8 cellular contexts compared by ENCODE assay signal in the genomic region with DNA sequence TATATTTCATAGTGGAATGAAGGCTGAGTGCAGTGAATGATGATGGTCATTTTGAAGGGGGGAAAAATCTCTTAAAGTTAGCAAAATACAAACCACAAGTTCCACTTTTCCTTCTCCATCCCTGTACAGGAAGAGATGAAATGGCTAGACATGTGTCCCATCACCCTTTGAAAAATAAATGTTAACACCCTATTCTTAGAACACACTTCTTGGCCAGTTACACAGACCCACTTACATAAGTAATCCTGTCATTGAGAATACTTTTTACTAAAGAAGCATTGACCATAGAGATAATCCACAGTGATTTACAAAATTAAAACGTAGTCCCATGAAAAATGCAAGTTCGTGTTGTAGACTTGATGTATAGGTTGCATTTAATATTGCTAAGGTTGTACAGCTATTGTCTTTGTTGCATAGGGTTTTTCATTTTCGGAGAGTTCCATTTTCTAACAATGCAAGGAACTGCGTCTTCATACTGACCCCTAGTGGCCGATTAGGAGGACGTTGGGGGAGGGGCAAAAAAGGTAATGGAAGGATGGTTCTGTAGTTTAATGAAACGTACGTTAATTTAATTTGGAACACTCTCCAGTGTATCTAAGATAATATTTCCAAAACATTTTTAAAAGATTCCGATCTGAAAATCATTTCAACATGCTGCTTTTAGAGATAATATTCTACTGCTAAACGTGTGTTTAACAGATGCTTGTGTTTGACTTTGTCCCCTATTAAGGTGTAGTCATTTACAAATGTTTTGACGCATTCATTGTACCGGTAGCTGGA.
A peak's percentile ranks its signal among the peaks of the same experiment; 100 is the strongest.
DNase-seq lines count a peak whose midpoint lies in the region; ATAC-seq and TF ChIP-seq lines count a peak whose summit lies in the region.

No MANE protein-coding gene starts in this region.

- no peak overlapping the region for H2AFZ ChIP-seq in OCI-LY3 (ENCODE audit: low read depth, low read length)

- DNase-seq in HPDE6-E6E7 (ENCODE audit: extremely low spot score) (peak; percentile 1), activated T-cell treated with anti-CD3 and anti-CD28 coated beads for 1 hour (ENCODE audit: low read depth) (peak; percentile 63), erythroblast (lab: John Stamatoyannopoulos, UW) (peak; percentile 70 to 83)
- peak; percentile 69 for DNase-seq in natural killer cell treated with Interleukin-12 subunit alpha and Interleukin-12 subunit beta and Interleukin-15 and Interleukin-18, amount 100 ng/mL, for 72 hours (ENCODE audit: low spot score)
- peak; percentile 15 to 86 (median 62) for DNase-seq in stimulated activated naive CD4-positive, alpha-beta T cell (lab: John Stamatoyannopoulos, UW)

- H3K27ac ChIP-seq in OCI-LY3 (ENCODE audit: low read length): no peak overlapping the region

- no peak for TF ChIP-seq POLR2A in erythroblast (IDR thresholded peaks at IDR 0.05; ENCODE audit: low read length)

- no peaks in the 10 kb centered on the region for H3K79me2 ChIP-seq in OCI-LY3 (ENCODE audit: low read length)

- H4K20me1 ChIP-seq in OCI-LY3 (ENCODE audit: insufficient read depth, low read length): no peaks in the 10 kb centered on the region

- H3K4me3 Mint-ChIP-seq in natural killer cell treated with Interleukin-12 subunit alpha and Interleukin-12 subunit beta and Interleukin-15 and Interleukin-18, amount 100 ng/mL, for 72 hours: no peak overlapping the region

- H3K4me3 ChIP-seq in GM12875 (ENCODE audit: low read depth, low read length) (no peak overlapping the region), OCI-LY3 (ENCODE audit: low read length) (peak overlapping the region; percentile 40)

- H3K4me1 ChIP-seq in OCI-LY3 (ENCODE audit: low read length): peaks cover 23% of the 10 kb centered on the region

- no peaks in the 10 kb centered on the region for H3K9me3 ChIP-seq in OCI-LY3 (ENCODE audit: insufficient read depth, low read length)

- H3K27ac Mint-ChIP-seq in natural killer cell treated with Interleukin-12 subunit alpha and Interleukin-12 subunit beta and Interleukin-15 and Interleukin-18, amount 100 ng/mL, for 72 hours: no peak overlapping the region

- H3K27me3 ChIP-seq in OCI-LY3 (ENCODE audit: low read depth, low read length): no peaks in the 10 kb centered on the region

- peak; percentile 73 for ATAC-seq in natural killer cell treated with Interleukin-12 subunit alpha and Interleukin-12 subunit beta and Interleukin-15 and Interleukin-18, amount 100 ng/mL, for 72 hours
- ATAC-seq in HG02623 (IDR thresholded peaks at IDR 0.05; ENCODE audit: unreplicated experiment): no peak

- no peaks in the 10 kb centered on the region for H3K9me3 Mint-ChIP-seq in natural killer cell treated with Interleukin-12 subunit alpha and Interleukin-12 subunit beta and Interleukin-15 and Interleukin-18, amount 100 ng/mL, for 72 hours

- H3K4me1 Mint-ChIP-seq in natural killer cell treated with Interleukin-12 subunit alpha and Interleukin-12 subunit beta and Interleukin-15 and Interleukin-18, amount 100 ng/mL, for 72 hours (ENCODE audit: low read depth in 2 of 2): peaks cover 5 to 8% of the 10 kb centered on the region in 2 donors

- H3K27me3 Mint-ChIP-seq in natural killer cell treated with Interleukin-12 subunit alpha and Interleukin-12 subunit beta and Interleukin-15 and Interleukin-18, amount 100 ng/mL, for 72 hours: peaks cover 10 to 19% of the 10 kb centered on the region in 2 donors

- TF ChIP-seq CTCF in GM12875 (IDR thresholded peaks at IDR 0.05; ENCODE audit: borderline replicate concordance, insufficient read depth, low read depth, low read length) (peak; percentile 64), OCI-LY3 (IDR thresholded peaks at IDR 0.05; ENCODE audit: low read depth, low read length) (peak; percentile 80)

- no peak overlapping the region for H3K9ac ChIP-seq in OCI-LY3 (ENCODE audit: low read length)

- H3K36me3 ChIP-seq in OCI-LY3 (replicated peaks; ENCODE audit: low read depth, low read length): no peaks in the 10 kb centered on the region

- peak overlapping the region; percentile 52 for H3K4me2 ChIP-seq in OCI-LY3 (ENCODE audit: low read length)

- no peaks in the 10 kb centered on the region for H3K36me3 Mint-ChIP-seq in natural killer cell treated with Interleukin-12 subunit alpha and Interleukin-12 subunit beta and Interleukin-15 and Interleukin-18, amount 100 ng/mL, for 72 hours

Comparison
In these comparisons a context has a peak if more than half of its experiments do, and no peak if none do; other contexts are left out.
1. DNase-seq: peak in every context shown above with its lines; median percentile 76 in erythroblast; 69 in natural killer cell treated with Interleukin-12 subunit alpha and Interleukin-12 subunit beta and Interleukin-15 and Interleukin-18, amount 100 ng/mL, for 72 hours; 63 in activated T-cell treated with anti-CD3 and anti-CD28 coated beads for 1 hour; 62 in stimulated activated naive CD4-positive, alpha-beta T cell; 1 in HPDE6-E6E7.